ENCODE assay signal across 8 cellular contexts in genomic region chr20:54062812-54063280, GRCh38. TPM values are rescaled to one million over a fixed set of nuclear protein-coding genes. Genes with fewer than 3 reads are reported as not detected.
DNase-seq lines count a peak whose midpoint lies in the region; ATAC-seq and TF ChIP-seq lines count a peak whose summit lies in the region.

No MANE protein-coding gene starts in this region.

- WGBS in heart right ventricle, 2 donors: 34% methylated on average over 4 of the region's 4 CpGs
- WGBS in smooth muscle cell (ENCODE audit: low lambda C conversion rate): 55% methylated on average over 4 of the region's 4 CpGs

- H3K9me3 ChIP-seq in heart right ventricle (no peaks in the 10 kb centered on the region), smooth muscle cell (replicated peaks; ENCODE audit: low read depth) (no peaks in the 10 kb centered on the region)

- H3K27me3 ChIP-seq in heart right ventricle (peaks cover 0 to 14% (median 7%) of the 10 kb centered on the region in 7 donors), smooth muscle cell (ENCODE audit: low read depth) (no peaks in the 10 kb centered on the region)

- no peaks in the 10 kb centered on the region for H3K79me2 ChIP-seq in smooth muscle cell (ENCODE audit: low read depth)

- no peaks in the 10 kb centered on the region for H3K36me3 ChIP-seq in heart right ventricle
- no peaks in the 10 kb centered on the region for H3K36me3 ChIP-seq in smooth muscle cell (ENCODE audit: low read depth)

- no peak overlapping the region for H2AFZ ChIP-seq in smooth muscle cell (ENCODE audit: low read depth)

- ATAC-seq in GM21786 (IDR thresholded peaks at IDR 0.05; ENCODE audit: unreplicated experiment): peak; percentile 29
- peak in 5 of 8 donors; percentile 22 to 71 (median 46) for ATAC-seq in heart right ventricle
- no peak for ATAC-seq in HG03095 (IDR thresholded peaks at IDR 0.05; ENCODE audit: unreplicated experiment)
- ATAC-seq in HG03159 (IDR thresholded peaks at IDR 0.05; ENCODE audit: unreplicated experiment): no peak

- H3F3A ChIP-seq in smooth muscle cell (ENCODE audit: low read depth): no peaks in the 10 kb centered on the region

- TF ChIP-seq CTCF in WI38 (IDR thresholded peaks at IDR 0.05; ENCODE audit: low read depth, low read length): 0 out of 2 replicates have a peak, but pooled peaks have one; percentile 39
- TF ChIP-seq CTCF in heart right ventricle (IDR thresholded peaks at IDR 0.05): peak; percentile 14 to 78 (median 66)
- peak; percentile 54 for TF ChIP-seq CTCF in smooth muscle cell (IDR thresholded peaks at IDR 0.05; ENCODE audit: borderline replicate concordance, insufficient read depth, poor library complexity, severe bottlenecking)

- no peak overlapping the region for H3K4me2 ChIP-seq in smooth muscle cell

- peak overlapping the region in 1 of 10 donors; percentile 6 for H3K27ac ChIP-seq in heart right ventricle
- no peak overlapping the region for H3K27ac ChIP-seq in smooth muscle cell (ENCODE audit: low read depth)

- H3K9ac ChIP-seq in smooth muscle cell (ENCODE audit: low read depth): no peak overlapping the region

- peaks cover 0 to 14% (median 0%) of the 10 kb centered on the region in 9 donors for H3K4me1 ChIP-seq in heart right ventricle
- H3K4me1 ChIP-seq in smooth muscle cell (ENCODE audit: low read depth): no peaks in the 10 kb centered on the region

- H3K4me3 ChIP-seq in WI38 (ENCODE audit: low read depth, low read length): no peak overlapping the region
- no peak overlapping the region for H3K4me3 ChIP-seq in heart right ventricle
- no peak overlapping the region for H3K4me3 ChIP-seq in smooth muscle cell

- intact Hi-C loops in heart right ventricle (cut with DNase I): loop anchor here in 7 of 10 donors (5.0 to 10.0 kb wide), 5 partner anchors 118 to 491 kb away; no protein-coding TSS in a partner anchor

- no peaks in the 10 kb centered on the region for H4K20me1 ChIP-seq in smooth muscle cell (ENCODE audit: low read depth)

- DNase-seq in EL (peak; percentile 42), NCI-H1105 treated with DMSO at 0.1 percent for 48 hours (lab: John Stamatoyannopoulos, UW) (peak; percentile 57), heart right ventricle (no peak), smooth muscle cell (lab: John Stamatoyannopoulos, UW; ENCODE audit: unreplicated experiment) (no peak)

RNA-seq across cellular contexts. Expression of gene BCAS1, which starts 7.5 kb away (rescaled TPM):
- total RNA-seq in heart right ventricle: not detected
- under 1 TPM in 1 of 2 donors, not detected in 1; 0.03 TPM for polyA plus RNA-seq in heart right ventricle
- 0.09 and 0.18 TPM in 2 replicates for total RNA-seq in smooth muscle cell
- 0.15 and 0.43 TPM in 2 replicates for polyA plus RNA-seq in smooth muscle cell

Comparison
In these comparisons a context has a peak if more than half of its experiments do, and no peak if none do; other contexts are left out.
1. DNase-seq: peak in EL (single experiment) and NCI-H1105 treated with DMSO at 0.1 percent for 48 hours (single experiment); none in heart right ventricle (0 of 2) and smooth muscle cell (single experiment).
2. ATAC-seq: peak in GM21786 (single experiment) and heart right ventricle (5 of 8); none in HG03095 (single experiment) and HG03159 (single experiment).
3. Peak in every context shown above with its lines, with median percentiles within 50 percentile points of each other: CTCF ChIP-seq.